In the genomic region with DNA sequence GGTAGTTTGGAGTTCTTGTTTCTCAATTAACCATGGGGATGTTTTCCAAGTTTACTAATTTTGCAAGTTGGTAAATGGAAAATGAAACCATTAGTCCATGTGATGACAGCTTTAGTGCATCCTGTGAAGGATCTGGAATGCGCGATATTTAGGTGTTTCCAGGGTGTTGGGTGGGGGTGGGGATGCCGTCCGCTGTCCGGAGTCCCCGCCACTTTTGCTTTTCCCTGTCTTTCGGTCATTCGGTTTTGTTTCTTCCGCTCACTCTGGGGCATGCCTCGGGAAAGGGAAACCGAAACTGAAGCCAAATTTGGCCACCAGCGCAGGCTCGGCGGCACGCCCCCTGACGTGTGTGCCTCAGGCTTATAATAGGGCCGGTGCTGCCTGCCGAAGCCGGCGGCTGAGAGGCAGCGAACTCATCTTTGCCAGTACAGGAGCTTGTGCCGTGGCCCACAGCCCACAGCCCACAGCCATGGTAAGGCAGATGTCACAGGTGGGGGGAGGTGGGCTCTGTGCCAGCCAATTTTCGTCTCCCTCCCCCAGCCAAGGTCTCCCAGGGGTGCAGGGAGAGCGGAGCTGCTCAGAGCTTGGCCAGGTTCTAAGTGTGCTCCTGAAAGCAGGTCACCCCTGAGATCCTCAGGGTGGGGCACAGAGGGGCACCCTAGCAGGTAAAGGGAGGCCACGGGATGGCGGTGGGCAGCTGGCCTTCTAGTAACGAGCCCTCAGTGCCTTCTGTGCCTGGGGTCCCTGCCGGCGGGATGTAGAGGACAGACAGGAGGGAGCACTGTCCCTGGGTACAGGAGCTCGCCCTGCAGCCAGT, we compare ENCODE assay signal across 8 cellular contexts. TPM values are rescaled to one million over a fixed set of nuclear protein-coding genes. Genes with fewer than 3 reads are reported as not detected.
DNase-seq lines count a peak whose midpoint lies in the region; ATAC-seq, FAIRE-seq and TF ChIP-seq lines count a peak whose summit lies in the region.

A gene (plus strand): TSS at position 393 of the 817 bp plus-strand sequence. CDS start 77 bp downstream, at position 470.

- H3K9ac ChIP-seq in duodenal mucosa (ENCODE audit: low read depth in 1 of 2, low read length in 2 of 2), result peak within 1 kb of the TSS; percentile 90 to 93

- TF ChIP-seq CTCF in lower leg skin (IDR thresholded peaks at IDR 0.05), result no peak

- DNase-seq in NCI-H526 treated with DMSO at 0.1 percent for 48 hours (lab: John Stamatoyannopoulos, UW), result peak; percentile 56
- peak; percentile 83 to 88 for DNase-seq in activated CD4-positive, alpha-beta T cell treated with anti-CD3 and anti-CD28 coated beads, Interleukin-2, amount 50 U/mL, for 48 hours
- peak; percentile 84 to 97 for DNase-seq in lower leg skin (ENCODE audit: low spot score in 2 of 2)
- DNase-seq in stimulated activated CD4-positive, alpha-beta T cell treated with anti-CD3 and anti-CD28 coated beads, Interleukin-4, amount 100 ng/mL, for 48 hours (ENCODE audit: low read depth in 2 of 2), result peak; percentile 69 to 82

- H3K27me3 ChIP-seq in duodenal mucosa (ENCODE audit: control insufficient read depth in 1 of 2, insufficient read depth in 2 of 2, low read length in 2 of 2), result no peaks in the 10 kb centered on the region

- no peaks in the 10 kb centered on the region for H3K36me3 ChIP-seq in duodenal mucosa (ENCODE audit: control insufficient read depth in 1 of 2, insufficient read depth in 2 of 2, low read length in 2 of 2)

- H3K9me3 ChIP-seq in duodenal mucosa (ENCODE audit: control insufficient read depth in 1 of 2, low read length in 2 of 2), result no peaks in the 10 kb centered on the region

- FAIRE-seq in A204.1 (lab: Jason Lieb, UNC), result peak; percentile 78

- peak within 1 kb of the TSS; percentile 86 for H3K27ac ChIP-seq in duodenal mucosa (ENCODE audit: low read depth, low read length)

- 1 to 7% methylated on average over 26 to 29 of the region's 30 CpGs for whole genome bisulfite sequencing in lower leg skin, 2 donors

- intact Hi-C loops in lower leg skin (cut with DNase I; ENCODE audit: low total_unique reads), result no loop called here

- H3K4me3 ChIP-seq in duodenal mucosa (ENCODE audit: low read depth in 1 of 2, low read length in 2 of 2), result peak within 1 kb of the TSS; percentile 65 to 77
- peak within 1 kb of the TSS; percentile 4 for H3K4me3 ChIP-seq in lower leg skin (ENCODE audit: low read depth, poor library complexity, severe bottlenecking)

- H3K4me1 ChIP-seq in duodenal mucosa (ENCODE audit: control insufficient read depth in 1 of 2, insufficient read depth in 2 of 2, low read length in 2 of 2), result peaks cover 6 to 13% of the 10 kb centered on the region in 2 donors

- ATAC-seq in GM18511 (IDR thresholded peaks at IDR 0.05; ENCODE audit: unreplicated experiment) (peak; percentile 93), HG03039 (IDR thresholded peaks at IDR 0.05; ENCODE audit: unreplicated experiment) (peak; percentile 67)

- no peak for TF ChIP-seq POLR2A in lower leg skin (IDR thresholded peaks at IDR 0.05)

RNA-seq across cellular contexts. Expression of the gene that starts here (rescaled TPM):
- 10 to 100 TPM in 1 of 4 donors, 1 to 10 TPM in 3; 3.6 to 12.9 (median 6.0) TPM for total RNA-seq in lower leg skin

Comparison
In these comparisons a context has a peak if more than half of its experiments do, and no peak if none do; other contexts are left out.
1. Peak in every context shown above with its lines: DNase-seq, ATAC-seq, H3K4me3 ChIP-seq and H3K27ac ChIP-seq.